ENCODE assay signal across 1 cellular context in genomic region chr19:49848938-49849337, GRCh38.
TF ChIP-seq lines count a peak whose summit lies in the region.

No MANE protein-coding gene starts in this region.

TF ChIP-seq in GM12878, 131 proteins besides CTCF, POLR2A, EP300 and RAD21 (continues in another document):
- TF ChIP-seq EZH2 (IDR thresholded peaks at IDR 0.05; ENCODE audit: borderline replicate concordance, control insufficient read depth, low read depth, low read length) = no peak
- 0 out of 2 replicates have a peak, but pooled peaks have one; percentile 19 for TF ChIP-seq SMARCA5 (IDR thresholded peaks at IDR 0.05)
- no peak for TF ChIP-seq ZNF207 (IDR thresholded peaks at IDR 0.05; ENCODE audit: borderline replicate concordance)
- peak; percentile 12; the same call in 1 of the 2 replicates for TF ChIP-seq SPI1 (IDR thresholded peaks at IDR 0.05; ENCODE audit: borderline replicate concordance, insufficient read depth, low read depth, low read length)
- peak; percentile 58 for TF ChIP-seq RUNX3 (IDR thresholded peaks at IDR 0.05; ENCODE audit: low read length)
- no peak for TF ChIP-seq YY1 (IDR thresholded peaks at IDR 0.05; ENCODE audit: low read depth, low read length)
- TF ChIP-seq ZBTB4 (CRISPR knock-in tag; IDR thresholded peaks at IDR 0.05) = no peak
- TF ChIP-seq STAT3 (IDR thresholded peaks at IDR 0.05; ENCODE audit: low read depth, low read length) = no peak
- no peak for TF ChIP-seq KLF5 (IDR thresholded peaks at IDR 0.05; ENCODE audit: partially characterized antibody)
- TF ChIP-seq BCL11A (IDR thresholded peaks at IDR 0.05; ENCODE audit: low read depth, low read length) = peak; percentile 52; the same call in 1 of the 2 replicates
- TF ChIP-seq GATAD2B (conservative IDR thresholded peaks at IDR 0.05; ENCODE audit: low read depth) = no peak
- peak; percentile 23 to 49; a peak in 3 of 4 replicates for TF ChIP-seq IKZF2 (IDR thresholded peaks at IDR 0.05)
- no peak for TF ChIP-seq PRDM15 (CRISPR knock-in tag; IDR thresholded peaks at IDR 0.05)
- TF ChIP-seq MTA3 (IDR thresholded peaks at IDR 0.05; ENCODE audit: borderline replicate concordance, low read length) = peak; percentile 45; the same call in 1 of the 2 replicates
- TF ChIP-seq E2F8 (IDR thresholded peaks at IDR 0.05; ENCODE audit: low read depth, partially characterized antibody) = no peak
- no peak for TF ChIP-seq CBX3 (IDR thresholded peaks at IDR 0.05; ENCODE audit: borderline replicate concordance, low read depth)
- no peak for TF ChIP-seq HDGF (IDR thresholded peaks at IDR 0.05)
- no peak for TF ChIP-seq RELB (IDR thresholded peaks at IDR 0.05; ENCODE audit: low read depth)
- no peak for TF ChIP-seq SREBF1 (IDR thresholded peaks at IDR 0.05; ENCODE audit: low read length)
- TF ChIP-seq NFYA (IDR thresholded peaks at IDR 0.05; ENCODE audit: borderline replicate concordance, low read depth, low read length) = no peak
- TF ChIP-seq POU2F2 (IDR thresholded peaks at IDR 0.05; ENCODE audit: borderline replicate concordance, low read depth, low read length) = 0 out of 3 replicates have a peak, but pooled peaks have one; percentile 24
- no peak for TF ChIP-seq RFX5 (IDR thresholded peaks at IDR 0.05; ENCODE audit: low read depth, low read length)
- TF ChIP-seq FOXM1 (IDR thresholded peaks at IDR 0.05; ENCODE audit: low read depth, low read length) = no peak
- TF ChIP-seq JUND (IDR thresholded peaks at IDR 0.05; ENCODE audit: low read depth, low read length) = no peak
- no peak for TF ChIP-seq NKRF (conservative IDR thresholded peaks at IDR 0.05)
- TF ChIP-seq ETV6 (conservative IDR thresholded peaks at IDR 0.05 in 1 of 2, IDR thresholded peaks at IDR 0.05 in 1 of 2; ENCODE audit: borderline replicate concordance in 1 of 2, low read depth in 1 of 2) = peak in 1 of 2 experiments; percentile 49; a peak in 1 of 4 replicates
- no peak for TF ChIP-seq MTA2 (IDR thresholded peaks at IDR 0.05; ENCODE audit: low read depth)
- TF ChIP-seq TCF7 (IDR thresholded peaks at IDR 0.05; ENCODE audit: borderline replicate concordance) = peak; percentile 28; the same call in 1 of the 2 replicates
- 0 out of 2 replicates have a peak, but pooled peaks have one; percentile 21 for TF ChIP-seq EED (IDR thresholded peaks at IDR 0.05; ENCODE audit: low read depth)
- TF ChIP-seq ZNF687 (IDR thresholded peaks at IDR 0.05) = no peak
- TF ChIP-seq ZBED1 (IDR thresholded peaks at IDR 0.05; ENCODE audit: borderline replicate concordance) = no peak
- TF ChIP-seq IRF5 (IDR thresholded peaks at IDR 0.05; ENCODE audit: borderline replicate concordance) = no peak
- no peak for TF ChIP-seq NFIC (IDR thresholded peaks at IDR 0.05; ENCODE audit: low read depth, low read length)
- no peak for TF ChIP-seq USF2 (IDR thresholded peaks at IDR 0.05; ENCODE audit: borderline replicate concordance, low read depth, low read length)
- TF ChIP-seq JUNB (IDR thresholded peaks at IDR 0.05) = peak; percentile 80
- TF ChIP-seq CBX5 (IDR thresholded peaks at IDR 0.05; ENCODE audit: low read depth) = peak; percentile 92
- TF ChIP-seq ATF7 (IDR thresholded peaks at IDR 0.05; ENCODE audit: low read depth) = no peak
- no peak for TF ChIP-seq NR2C1 (IDR thresholded peaks at IDR 0.05)
- TF ChIP-seq WRNIP1 (IDR thresholded peaks at IDR 0.05; ENCODE audit: borderline replicate concordance, low read depth, low read length) = no peak
- no peak for TF ChIP-seq MYC (IDR thresholded peaks at IDR 0.05; ENCODE audit: insufficient read depth, insufficient read length, insufficient replicate concordance, low read length, severe bottlenecking)
- TF ChIP-seq PAX5 (IDR thresholded peaks at IDR 0.05; ENCODE audit: borderline replicate concordance, low read depth, low read length) = peak; percentile 48; the same call in 1 of the 2 replicates
- no peak for TF ChIP-seq RBBP5 (conservative IDR thresholded peaks at IDR 0.05)
